Comparison of ENCODE assay signal across 6 cellular contexts in genomic region chr9:131191857-131192256, GRCh38.
"Had no signal": no experiment of that assay in that cellular context is flagged by ENCODE, and none has a peak within 500 bp of the region (broad histone marks: within the 10 kb centered on the region; RNA-seq: fewer than 3 reads in every experiment).

No MANE protein-coding gene starts in this region.

- H3K9me3 Mint-ChIP-seq: IgD-negative memory B cell had no signal

- H3K4me1 ChIP-seq: HAP-1 had no signal

- H3K27ac ChIP-seq: GM23248 had no signal

- H3K9me3 ChIP-seq: HAP-1 had no signal

- H2AFZ ChIP-seq: GM23248 had no signal

- H3K4me3 Mint-ChIP-seq: IgD-negative memory B cell had no signal

- H3K4me3 ChIP-seq: GM23248, HAP-1 had no signal

- DNase-seq: GM23248, GOT3, H7 had no signal

- H3K27me3 Mint-ChIP-seq: IgD-negative memory B cell had no signal

- H3K27ac Mint-ChIP-seq: IgD-negative memory B cell had no signal

- ATAC-seq: HCT116 had no signal
